29 cellular contexts compared by ENCODE assay signal in genomic region chr13:52130641-52131040, GRCh38. TPM values are rescaled to one million over a fixed set of nuclear protein-coding genes. Genes with fewer than 3 reads are reported as not detected.
"Had no signal": no experiment of that assay in that cellular context is flagged by ENCODE, and none has a peak within 500 bp of the region (broad histone marks: within the 10 kb centered on the region; RNA-seq: fewer than 3 reads in every experiment).

No MANE protein-coding gene starts in this region.

- H3K27me3 ChIP-seq: ascending aorta, stomach, thyroid gland, upper lobe of right lung had no signal

- ATAC-seq: activated CD4-positive, CD25-positive, alpha-beta regulatory T cell treated with anti-CD3 and anti-CD28 coated beads, Interleukin-2, amount 50 U/mL, for 24 hours; effector memory CD8-positive, alpha-beta T cell; left colon; naive thymus-derived CD4-positive, alpha-beta T cell; right cardiac atrium; stimulated activated naive B cell treated with anti-CD40 and anti-IgM and Interleukin-4, amounts not matched to agents 10 μg/mL and 1 μg/mL and 100 μg/mL, for 72 hours; upper lobe of right lung had no signal

- H3K4me1 ChIP-seq: parathyroid adenoma had no signal

- H3K9me3 ChIP-seq: ascending aorta, stomach, thyroid gland, upper lobe of right lung had no signal

- H3K4me3 ChIP-seq: ascending aorta, stomach, thyroid gland, upper lobe of right lung had no signal

- H3K9ac ChIP-seq: parathyroid adenoma had no signal

- DNase-seq: activated CD4-positive, alpha-beta T cell treated with anti-CD3 and anti-CD28 coated beads for 48 hours; activated CD4-positive, alpha-beta T cell treated with anti-CD3 and anti-CD28 coated beads, Interleukin-2, amount 50 U/mL, for 48 hours; activated CD8-positive, alpha-beta memory T cell treated with anti-CD3 and anti-CD28 coated beads for 24 hours; activated effector memory CD4-positive, alpha-beta T cell treated with anti-CD3 and anti-CD28 coated beads, Interleukin-2, amount 50 U/mL, for 16 hours; activated naive CD4-positive, alpha-beta T cell treated with anti-CD3 and anti-CD28 coated beads for 36 hours; activated naive CD8-positive, alpha-beta T cell treated with anti-CD3 and anti-CD28 coated beads for 36 hours; caudate nucleus; cortex of kidney; effector memory CD8-positive, alpha-beta T cell; head of caudate nucleus; hypothalamus; immature natural killer cell; kidney; left colon; midbrain; naive thymus-derived CD4-positive, alpha-beta T cell; nucleus accumbens; right cardiac atrium; stimulated activated CD4-positive, alpha-beta T cell treated with anti-CD3 and anti-CD28 coated beads, Interleukin-15, amount 100 ng/mL, for 24 hours; stimulated activated CD4-positive, alpha-beta T cell treated with anti-CD3 and anti-CD28 coated beads, Interleukin-2, amount 100 ng/mL, for 24 hours; stimulated activated naive B cell treated with anti-CD40 and anti-IgM and Interleukin-4, amounts not matched to agents 10 μg/mL and 1 μg/mL and 100 μg/mL, for 72 hours; stomach; T-helper 9 cell; thyroid gland; upper lobe of right lung had no signal

RNA-seq across cellular contexts. Expression of gene NEK5, which starts 1.8 kb away (rescaled TPM):
- total RNA-seq: activated T-helper 1 cell treated with anti-CD3 and anti-CD28 coated beads, Interleukin-12 subunit alpha, Interleukin-12 subunit beta, Interleukin-2, Interleukin-4 antibody, amounts not matched to agents 30 ng/mL and 10 ng/mL and 1 ng/mL, durations not matched to agents 14 hours and 24 hours and 36 hours; ascending aorta; naive thymus-derived CD4-positive, alpha-beta T cell had no signal
